Comparison of ENCODE assay signal across 18 cellular contexts in the genomic region with DNA sequence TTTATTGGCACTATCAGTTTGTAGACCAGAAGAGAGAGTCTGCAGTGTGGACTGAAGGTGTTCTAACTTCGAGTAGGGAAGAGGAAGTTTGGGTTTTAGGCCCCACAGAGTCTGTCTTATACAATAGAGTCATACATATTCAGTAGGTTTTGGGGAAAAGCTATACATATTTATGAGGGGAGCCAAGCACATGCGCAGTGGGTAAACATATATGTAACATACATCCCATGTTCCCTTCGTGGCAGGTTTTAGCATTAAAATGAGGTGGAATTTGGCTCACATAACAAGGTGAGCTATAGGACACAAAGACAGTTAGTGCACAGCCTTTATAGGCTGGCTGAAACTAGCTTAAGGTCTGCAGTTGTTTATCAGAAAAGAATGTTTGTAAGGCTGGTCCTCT.
"Had no signal": no experiment of that assay in that cellular context is flagged by ENCODE, and none has a peak within 500 bp of the region (broad histone marks: within the 10 kb centered on the region; RNA-seq: fewer than 3 reads in every experiment).

No MANE protein-coding gene starts in this region.

- DNase-seq: activated CD4-positive, alpha-beta T cell treated with anti-CD3 and anti-CD28 coated beads, Interleukin-2, amount 10 ng/mL, durations not matched to agents 24 days and 14 days; activated CD4-positive, CD25-positive, alpha-beta regulatory T cell; activated effector memory CD4-positive, alpha-beta T cell treated with Interleukin-2 at 50 U/mL for 16 hours; adrenal gland; left colon; lower lobe of right lung; nephron progenitor cell; right cardiac atrium; stimulated activated CD4-positive, alpha-beta T cell treated with anti-CD3 and anti-CD28 coated beads, Interleukin-4, amount 100 ng/mL, for 24 hours; stimulated activated naive CD4-positive, alpha-beta T cell; transverse colon had no signal

- H3K27ac Mint-ChIP-seq: activated CD4-positive, alpha-beta T cell treated with anti-CD3 and anti-CD28 coated beads, Interleukin-2, amount 10 ng/mL, durations not matched to agents 24 days and 14 days; activated naive CD4-positive, alpha-beta T cell treated with anti-CD3 and anti-CD28 coated beads, Interleukin-2, amount 50 U/mL, for 24 hours; mesothelial cell of epicardium; nephron progenitor cell had no signal

- H3K9me3 ChIP-seq: adrenal gland, lower lobe of right lung, prostate gland, transverse colon, vagina had no signal

- H3K4me3 ChIP-seq: adrenal gland, cardiac muscle cell, lower lobe of right lung, prostate gland, skin epidermis, transverse colon, vagina had no signal

- H3K4me3 Mint-ChIP-seq: activated CD4-positive, alpha-beta T cell treated with anti-CD3 and anti-CD28 coated beads, Interleukin-2, amount 10 ng/mL, durations not matched to agents 24 days and 14 days; activated naive CD4-positive, alpha-beta T cell treated with anti-CD3 and anti-CD28 coated beads, Interleukin-2, amount 50 U/mL, for 24 hours; mesothelial cell of epicardium; nephron progenitor cell had no signal

- ATAC-seq: esophagus mucosa, lower lobe of right lung, right cardiac atrium had no signal

- H3K36me3 ChIP-seq: adrenal gland, cardiac muscle cell, lower lobe of right lung, prostate gland, transverse colon, vagina had no signal

- H3K9me3 Mint-ChIP-seq: activated CD4-positive, alpha-beta T cell treated with anti-CD3 and anti-CD28 coated beads, Interleukin-2, amount 10 ng/mL, durations not matched to agents 24 days and 14 days; activated naive CD4-positive, alpha-beta T cell treated with anti-CD3 and anti-CD28 coated beads, Interleukin-2, amount 50 U/mL, for 24 hours had no signal

- H3K27me3 ChIP-seq: adrenal gland, cardiac muscle cell, transverse colon, vagina had no signal

- H3K4me1 ChIP-seq: prostate gland had no signal

- H3K27me3 Mint-ChIP-seq: activated CD4-positive, alpha-beta T cell treated with anti-CD3 and anti-CD28 coated beads, Interleukin-2, amount 10 ng/mL, durations not matched to agents 24 days and 14 days; activated naive CD4-positive, alpha-beta T cell treated with anti-CD3 and anti-CD28 coated beads, Interleukin-2, amount 50 U/mL, for 24 hours had no signal
